Comparison of ENCODE assay signal across 14 cellular contexts in genomic region chr6:108360919-108361311, GRCh38.
A peak's percentile ranks its signal among the peaks of the same experiment; 100 is the strongest.
DNase-seq lines count a peak whose midpoint lies in the region; ATAC-seq and TF ChIP-seq lines count a peak whose summit lies in the region.
"Had no signal": no experiment of that assay in that cellular context is flagged by ENCODE, and none has a peak within 500 bp of the region (broad histone marks: within the 10 kb centered on the region; RNA-seq: fewer than 3 reads in every experiment).

No MANE protein-coding gene starts in this region.

- peak; percentile 51 for DNase-seq in activated CD4-positive, alpha-beta T cell treated with anti-CD3 and anti-CD28 coated beads, Interleukin-2, amount 10 ng/mL, durations not matched to agents 24 days and 14 days
- no peak for DNase-seq in activated CD4-positive, alpha-beta T cell treated with anti-CD3 and anti-CD28 coated beads for 4 hours
- DNase-seq in left lobe of liver (ENCODE audit: low spot score) = peak; percentile 47
- no peak for DNase-seq in CD1c-positive myeloid dendritic cell (ENCODE audit: extremely low spot score)
- DNase-seq in mammary epithelial cell = no peak
- no peak for DNase-seq in AG20443 (ENCODE audit: low spot score)
- DNase-seq: CD8-positive, alpha-beta memory T cell; COR-L47; H9 had no signal

- CTCF ChIA-PET in mammary epithelial cell (lab: Charles Lee; ENCODE audit: low non-redundant PET) = no interaction called here

- ATAC-seq in left lobe of liver = peak; percentile 41
- ATAC-seq: A549 had no signal

- intact Hi-C loops in activated CD4-positive, alpha-beta T cell treated with anti-CD3 and anti-CD28 coated beads, Interleukin-2, amount 10 ng/mL, durations not matched to agents 24 days and 14 days (cut with micrococcal nuclease) = no loop called here
- intact Hi-C loops in mammary epithelial cell (cut with micrococcal nuclease) = loop anchor here (5.0 to 10.0 kb wide), 2 partner anchors 99 to 246 kb away; partner anchors contain the start of gene SNX3

- H3K36me3 Mint-ChIP-seq in activated CD4-positive, alpha-beta T cell treated with anti-CD3 and anti-CD28 coated beads, Interleukin-2, amount 10 ng/mL, durations not matched to agents 24 days and 14 days (ENCODE audit: low read depth) = peaks cover 2% of the 10 kb centered on the region

- H3K4me3 ChIP-seq in Loucy (ENCODE audit: low read length, poor library complexity, severe bottlenecking) (peak overlapping the region; percentile 28), mammary epithelial cell (replicated peaks in 1 of 3; ENCODE audit: insufficient read depth in 1 of 3, low read depth in 2 of 3, low read length in 3 of 3) (no peak overlapping the region)
- H3K4me3 ChIP-seq: A549, BLaER1 had no signal

- H3K9me2 ChIP-seq in Loucy (replicated peaks; ENCODE audit: low read depth, low read length) = no peaks in the 10 kb centered on the region

- H2AFZ ChIP-seq in Loucy (ENCODE audit: low read length) (peak overlapping the region; percentile 24; the same call in 1 of the 2 replicates), mammary epithelial cell (ENCODE audit: low read depth, low read length) (no peak overlapping the region)

- in situ Hi-C loops in mammary epithelial cell (cut with MboI; ENCODE audit: low sequenced_read_pairs in 2 of 2) = no loop called here

- peaks cover 62% of the 10 kb centered on the region for H3K4me1 ChIP-seq in Loucy (ENCODE audit: insufficient read depth, low read length, poor library complexity, severe bottlenecking)
- peaks cover 4% of the 10 kb centered on the region for H3K4me1 ChIP-seq in mammary epithelial cell (ENCODE audit: insufficient read depth, low read length)
- H3K4me1 ChIP-seq: A549, BLaER1 had no signal

- H3K9ac ChIP-seq in Loucy (ENCODE audit: low read depth, low read length, poor library complexity, severe bottlenecking) (peak overlapping the region; percentile 66), mammary epithelial cell (ENCODE audit: insufficient read depth, low read length) (no peak overlapping the region)
- H3K9ac ChIP-seq: BLaER1 had no signal

- dilution Hi-C loops in mammary epithelial cell (cut with HindIII; ENCODE audit: low sequenced_read_pairs) = no loop called here

- 100% methylated on average over 2 of the region's 2 CpGs for WGBS in mammary epithelial cell (ENCODE audit: low coverage, missing lambda C conversion rate)

- no peak overlapping the region for H3K4me3 Mint-ChIP-seq in activated CD4-positive, alpha-beta T cell treated with anti-CD3 and anti-CD28 coated beads, Interleukin-2, amount 10 ng/mL, durations not matched to agents 24 days and 14 days
- H3K4me3 Mint-ChIP-seq: CD4-positive, CD25-positive, alpha-beta regulatory T cell; CD8-positive, alpha-beta memory T cell; H9 had no signal

- TF ChIP-seq CTCF in Loucy (conservative IDR thresholded peaks at IDR 0.05; ENCODE audit: low read length) (no peak), mammary epithelial cell (conservative IDR thresholded peaks at IDR 0.05 in 1 of 2, IDR thresholded peaks at IDR 0.05 in 1 of 2; ENCODE audit: extremely low read depth in 1 of 2, insufficient read depth in 1 of 2, low read depth in 1 of 2, low read length in 2 of 2) (no peak)

- no TSS peak for BruUV-seq in mammary epithelial cell (replicated peaks; lab: Mats Ljungman, UMichigan)

- no peaks in the 10 kb centered on the region for H3K27me3 Mint-ChIP-seq in activated CD4-positive, alpha-beta T cell treated with anti-CD3 and anti-CD28 coated beads, Interleukin-2, amount 10 ng/mL, durations not matched to agents 24 days and 14 days
- H3K27me3 Mint-ChIP-seq: CD4-positive, CD25-positive, alpha-beta regulatory T cell; CD8-positive, alpha-beta memory T cell had no signal

- H3F3A ChIP-seq in Loucy (ENCODE audit: low read depth) = no peaks in the 10 kb centered on the region

- no peaks in the 10 kb centered on the region for H3K36me3 ChIP-seq in Loucy (ENCODE audit: insufficient read depth, low read length)
- H3K36me3 ChIP-seq in mammary epithelial cell (ENCODE audit: insufficient read depth, low read length) = peaks cover 2% of the 10 kb centered on the region

- H4K20me1 ChIP-seq in Loucy (ENCODE audit: insufficient read depth, low read length, poor library complexity, severe bottlenecking) (no peaks in the 10 kb centered on the region), mammary epithelial cell (ENCODE audit: insufficient read depth, low read length) (no peaks in the 10 kb centered on the region)
- H4K20me1 ChIP-seq: BLaER1 had no signal

- H3K27ac ChIP-seq in mammary epithelial cell (ENCODE audit: insufficient read depth, low read depth, low read length) = no peak overlapping the region
- H3K27ac ChIP-seq: 22Rv1, A549, BLaER1 had no signal

- H3K4me1 Mint-ChIP-seq in activated CD4-positive, alpha-beta T cell treated with anti-CD3 and anti-CD28 coated beads, Interleukin-2, amount 10 ng/mL, durations not matched to agents 24 days and 14 days = no peaks in the 10 kb centered on the region

- no peaks in the 10 kb centered on the region for H3K27me3 ChIP-seq in Loucy (ENCODE audit: insufficient read depth, low read length, poor library complexity, severe bottlenecking)
- H3K27me3 ChIP-seq in mammary epithelial cell (ENCODE audit: insufficient read depth, low read length) = no peaks in the 10 kb centered on the region
- H3K27me3 ChIP-seq: BLaER1 had no signal

- H3K9me3 Mint-ChIP-seq in activated CD4-positive, alpha-beta T cell treated with anti-CD3 and anti-CD28 coated beads, Interleukin-2, amount 10 ng/mL, durations not matched to agents 24 days and 14 days = no peaks in the 10 kb centered on the region
- H3K9me3 Mint-ChIP-seq: CD8-positive, alpha-beta memory T cell; H9 had no signal

- H3K79me2 ChIP-seq in Loucy (ENCODE audit: insufficient read depth, low read length) = no peaks in the 10 kb centered on the region
- no peaks in the 10 kb centered on the region for H3K79me2 ChIP-seq in mammary epithelial cell (ENCODE audit: insufficient read depth, low read length)

- H3K27ac Mint-ChIP-seq in activated CD4-positive, alpha-beta T cell treated with anti-CD3 and anti-CD28 coated beads, Interleukin-2, amount 10 ng/mL, durations not matched to agents 24 days and 14 days = no peak overlapping the region
- H3K27ac Mint-ChIP-seq: CD4-positive, CD25-positive, alpha-beta regulatory T cell; H9 had no signal

- H3K4me2 ChIP-seq in Loucy (ENCODE audit: low read depth, low read length, poor library complexity, severe bottlenecking) (peak overlapping the region; percentile 57), mammary epithelial cell (ENCODE audit: insufficient read depth, low read depth, low read length) (no peak overlapping the region)
- H3K4me2 ChIP-seq: A549, BLaER1 had no signal

- H3K9me3 ChIP-seq in Loucy (ENCODE audit: insufficient read depth, low read depth, low read length) (no peaks in the 10 kb centered on the region), mammary epithelial cell (replicated peaks; ENCODE audit: insufficient read depth, low read length) (no peaks in the 10 kb centered on the region)
- H3K9me3 ChIP-seq: A549, BLaER1 had no signal

Comparison
In these comparisons a context has a peak if more than half of its experiments do, and no peak if none do; other contexts are left out.
1. DNase-seq: peak in activated CD4-positive, alpha-beta T cell treated with anti-CD3 and anti-CD28 coated beads, Interleukin-2, amount 10 ng/mL, durations not matched to agents 24 days and 14 days (single experiment) and left lobe of liver (single experiment); none in activated CD4-positive, alpha-beta T cell treated with anti-CD3 and anti-CD28 coated beads for 4 hours (0 of 2), CD1c-positive myeloid dendritic cell (single experiment), mammary epithelial cell (single experiment) and AG20443 (single experiment).